ENCODE assay signal across 13 cellular contexts in genomic region chr11:36738292-36738861, GRCh38.
"Had no signal": no experiment of that assay in that cellular context is flagged by ENCODE, and none has a peak within 500 bp of the region (broad histone marks: within the 10 kb centered on the region; RNA-seq: fewer than 3 reads in every experiment).

No MANE protein-coding gene starts in this region.

- ATAC-seq: esophagus mucosa; mucosa of descending colon; naive thymus-derived CD8-positive, alpha-beta T cell; right cardiac atrium; stimulated activated effector memory CD8-positive, alpha-beta T cell treated with anti-CD3 and anti-CD28 coated beads, Interleukin-12 subunit alpha, Interleukin-12 subunit beta, amount 100 ng/mL, for 72 hours; WTC11 had no signal

- H3K27ac Mint-ChIP-seq: activated CD4-positive, alpha-beta T cell treated with anti-CD3 and anti-CD28 coated beads, Interleukin-2, amount 10 ng/mL, durations not matched to agents 24 days and 14 days; activated naive CD4-positive, alpha-beta T cell treated with anti-CD3 and anti-CD28 coated beads for 36 hours; activated T-helper 1 cell treated with anti-CD3 and anti-CD28 coated beads, Interleukin-12 subunit alpha, Interleukin-12 subunit beta, Interleukin-2, Interleukin-4 antibody, amounts not matched to agents 30 ng/mL and 10 ng/mL and 1 ng/mL, durations not matched to agents 14 hours and 24 hours and 36 hours; naive thymus-derived CD8-positive, alpha-beta T cell; stimulated activated effector memory CD8-positive, alpha-beta T cell treated with anti-CD3 and anti-CD28 coated beads, Interleukin-12 subunit alpha, Interleukin-12 subunit beta, amount 100 ng/mL, for 72 hours; WTC11 had no signal

- H3K9me3 Mint-ChIP-seq: activated CD4-positive, alpha-beta T cell treated with anti-CD3 and anti-CD28 coated beads, Interleukin-2, amount 10 ng/mL, durations not matched to agents 24 days and 14 days; activated naive CD4-positive, alpha-beta T cell treated with anti-CD3 and anti-CD28 coated beads for 36 hours; activated T-helper 1 cell treated with anti-CD3 and anti-CD28 coated beads, Interleukin-12 subunit alpha, Interleukin-12 subunit beta, Interleukin-2, Interleukin-4 antibody, amounts not matched to agents 30 ng/mL and 10 ng/mL and 1 ng/mL, durations not matched to agents 14 hours and 24 hours and 36 hours; stimulated activated effector memory CD8-positive, alpha-beta T cell treated with anti-CD3 and anti-CD28 coated beads, Interleukin-12 subunit alpha, Interleukin-12 subunit beta, amount 100 ng/mL, for 72 hours had no signal

- H3K4me3 Mint-ChIP-seq: activated CD4-positive, alpha-beta T cell treated with anti-CD3 and anti-CD28 coated beads, Interleukin-2, amount 10 ng/mL, durations not matched to agents 24 days and 14 days; activated naive CD4-positive, alpha-beta T cell treated with anti-CD3 and anti-CD28 coated beads for 36 hours; activated T-helper 1 cell treated with anti-CD3 and anti-CD28 coated beads, Interleukin-12 subunit alpha, Interleukin-12 subunit beta, Interleukin-2, Interleukin-4 antibody, amounts not matched to agents 30 ng/mL and 10 ng/mL and 1 ng/mL, durations not matched to agents 14 hours and 24 hours and 36 hours; naive thymus-derived CD8-positive, alpha-beta T cell; stimulated activated effector memory CD8-positive, alpha-beta T cell treated with anti-CD3 and anti-CD28 coated beads, Interleukin-12 subunit alpha, Interleukin-12 subunit beta, amount 100 ng/mL, for 72 hours; WTC11 had no signal

- H3K36me3 Mint-ChIP-seq: stimulated activated effector memory CD8-positive, alpha-beta T cell treated with anti-CD3 and anti-CD28 coated beads, Interleukin-12 subunit alpha, Interleukin-12 subunit beta, amount 100 ng/mL, for 72 hours had no signal

- H3K4me1 Mint-ChIP-seq: activated CD4-positive, alpha-beta T cell treated with anti-CD3 and anti-CD28 coated beads, Interleukin-2, amount 10 ng/mL, durations not matched to agents 24 days and 14 days; naive thymus-derived CD8-positive, alpha-beta T cell; stimulated activated effector memory CD8-positive, alpha-beta T cell treated with anti-CD3 and anti-CD28 coated beads, Interleukin-12 subunit alpha, Interleukin-12 subunit beta, amount 100 ng/mL, for 72 hours; WTC11 had no signal

- DNase-seq: activated CD4-positive, alpha-beta T cell treated with anti-CD3 and anti-CD28 coated beads, Interleukin-2, amount 10 ng/mL, durations not matched to agents 24 days and 14 days; activated naive CD4-positive, alpha-beta T cell treated with anti-CD3 and anti-CD28 coated beads for 36 hours; mucosa of descending colon; naive thymus-derived CD8-positive, alpha-beta T cell; posterior cingulate gyrus; right cardiac atrium; small intestine; T-helper 9 cell; transverse colon had no signal
